In the genomic region with DNA sequence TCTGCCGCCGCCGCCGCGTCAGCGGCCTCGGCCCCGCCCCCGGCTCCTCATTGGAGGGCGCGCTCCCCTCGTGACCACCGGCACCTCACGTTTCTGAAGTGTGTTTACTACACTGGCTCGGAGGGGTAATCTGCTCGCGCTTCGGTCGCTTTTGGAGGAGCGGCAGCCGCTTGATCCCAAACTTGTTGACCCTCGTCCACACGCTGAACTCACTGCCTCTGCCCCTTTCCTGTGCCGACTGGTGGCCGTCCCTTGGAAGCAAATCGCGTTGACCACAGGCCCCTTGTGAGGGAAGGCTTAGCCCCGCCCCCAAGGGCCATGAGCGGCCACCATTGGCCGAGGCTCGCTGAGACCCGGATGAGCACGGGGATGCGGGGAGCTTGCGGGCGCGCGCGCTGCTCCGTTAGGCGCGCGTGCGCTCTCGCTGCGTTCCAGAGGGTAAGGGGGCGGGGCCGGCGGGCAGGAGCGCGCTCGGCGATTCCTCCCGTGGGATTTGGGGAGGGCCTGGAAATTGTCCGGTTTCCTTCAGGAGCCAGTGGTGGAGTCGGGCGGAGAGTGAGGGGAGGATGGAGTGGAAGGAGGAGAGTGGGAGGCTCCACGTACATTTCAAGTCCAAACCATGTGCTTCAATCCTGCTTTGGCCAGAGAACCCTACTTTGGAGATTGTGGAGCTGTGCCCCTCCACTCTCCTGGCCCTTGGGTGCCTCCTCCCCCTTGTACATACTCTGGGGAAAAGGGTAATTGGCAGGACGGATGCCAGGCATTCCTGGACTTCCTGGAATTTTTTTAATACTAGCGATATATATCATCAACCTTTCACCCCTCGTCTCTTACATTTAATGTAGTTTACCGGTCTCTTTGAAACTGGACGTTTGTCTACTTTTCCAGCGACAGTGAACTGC, we compare ENCODE assay signal across 1 cellular context.
TF ChIP-seq lines count a peak whose summit lies in the region.

A gene (minus strand): TSS at position 3 of the 902 bp plus-strand sequence. CDS start 588 bp downstream, outside the sequence.

TF ChIP-seq in HepG2, 621 proteins besides CTCF, POLR2A, EP300 and RAD21 (continued from another document and continues in another):
- TF ChIP-seq, protein P1, sequence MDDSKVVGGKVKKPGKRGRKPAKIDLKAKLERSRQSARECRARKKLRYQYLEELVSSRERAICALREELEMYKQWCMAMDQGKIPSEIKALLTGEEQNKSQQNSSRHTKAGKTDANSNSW (CRISPR knock-in tag; IDR thresholded peaks at IDR 0.05; ENCODE audit: borderline replicate concordance): no peak
- TF ChIP-seq, protein P2, sequence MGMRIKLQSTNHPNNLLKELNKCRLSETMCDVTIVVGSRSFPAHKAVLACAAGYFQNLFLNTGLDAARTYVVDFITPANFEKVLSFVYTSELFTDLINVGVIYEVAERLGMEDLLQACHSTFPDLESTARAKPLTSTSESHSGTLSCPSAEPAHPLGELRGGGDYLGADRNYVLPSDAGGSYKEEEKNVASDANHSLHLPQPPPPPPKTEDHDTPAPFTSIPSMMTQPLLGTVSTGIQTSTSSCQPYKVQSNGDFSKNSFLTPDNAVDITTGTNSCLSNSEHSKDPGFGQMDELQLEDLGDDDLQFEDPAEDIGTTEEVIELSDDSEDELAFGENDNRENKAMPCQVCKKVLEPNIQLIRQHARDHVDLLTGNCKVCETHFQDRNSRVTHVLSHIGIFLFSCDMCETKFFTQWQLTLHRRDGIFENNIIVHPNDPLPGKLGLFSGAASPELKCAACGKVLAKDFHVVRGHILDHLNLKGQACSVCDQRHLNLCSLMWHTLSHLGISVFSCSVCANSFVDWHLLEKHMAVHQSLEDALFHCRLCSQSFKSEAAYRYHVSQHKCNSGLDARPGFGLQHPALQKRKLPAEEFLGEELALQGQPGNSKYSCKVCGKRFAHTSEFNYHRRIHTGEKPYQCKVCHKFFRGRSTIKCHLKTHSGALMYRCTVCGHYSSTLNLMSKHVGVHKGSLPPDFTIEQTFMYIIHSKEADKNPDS (CRISPR knock-in tag; IDR thresholded peaks at IDR 0.05): no peak
- TF ChIP-seq MXI1 (IDR thresholded peaks at IDR 0.05; ENCODE audit: borderline replicate concordance, low read depth, low read length) (peak; percentile 8; the same call in 1 of the 3 replicates), ZC3H13 (CRISPR knock-in tag; IDR thresholded peaks at IDR 0.05) (no peak), SNAI1 (CRISPR knock-in tag; IDR thresholded peaks at IDR 0.05; ENCODE audit: borderline replicate concordance) (0 out of 2 replicates have a peak, but pooled peaks have one; percentile 29), ZFX (CRISPR knock-in tag; IDR thresholded peaks at IDR 0.05; ENCODE audit: low read depth) (peak; percentile 94), EED (CRISPR knock-in tag; IDR thresholded peaks at IDR 0.05) (0 out of 2 replicates have a peak, but pooled peaks have one; percentile 68), ZNF34 (CRISPR knock-in tag; IDR thresholded peaks at IDR 0.05; ENCODE audit: borderline replicate concordance) (no peak), ZNF790 (CRISPR knock-in tag; IDR thresholded peaks at IDR 0.05; ENCODE audit: borderline replicate concordance) (peak; percentile 39; the same call in 1 of the 2 replicates), ZNF841 (CRISPR knock-in tag; IDR thresholded peaks at IDR 0.05; ENCODE audit: borderline replicate concordance) (no peak), MAFG (CRISPR knock-in tag; IDR thresholded peaks at IDR 0.05) (no peak), MIXL1 (CRISPR knock-in tag; IDR thresholded peaks at IDR 0.05) (0 out of 2 replicates have a peak, but pooled peaks have one; percentile 22), ZBTB3 (CRISPR knock-in tag; IDR thresholded peaks at IDR 0.05; ENCODE audit: borderline replicate concordance, low read depth) (0 out of 2 replicates have a peak, but pooled peaks have one; percentile 55), ZNF10 (CRISPR knock-in tag; IDR thresholded peaks at IDR 0.05; ENCODE audit: borderline replicate concordance, low read depth) (no peak), ZNF343 (CRISPR knock-in tag; IDR thresholded peaks at IDR 0.05) (no peak), FOXK2 (IDR thresholded peaks at IDR 0.05) (peak; percentile 71), POLR2G (IDR thresholded peaks at IDR 0.05; ENCODE audit: low read depth, low read length) (peak; percentile 70), TRIM24 (CRISPR knock-in tag; IDR thresholded peaks at IDR 0.05) (no peak), KDM5A (IDR thresholded peaks at IDR 0.05; ENCODE audit: borderline replicate concordance, low read length) (peak; percentile 85), ZSCAN25 (CRISPR knock-in tag; IDR thresholded peaks at IDR 0.05) (no peak), ZNF138 (CRISPR knock-in tag; IDR thresholded peaks at IDR 0.05; ENCODE audit: low read depth) (no peak), ARNTL (CRISPR knock-in tag; IDR thresholded peaks at IDR 0.05) (peak; percentile 100), MYC (CRISPR knock-in tag; IDR thresholded peaks at IDR 0.05; ENCODE audit: borderline replicate concordance) (peak; percentile 73; the same call in 1 of the 2 replicates), ZFP37 (CRISPR knock-in tag; IDR thresholded peaks at IDR 0.05; ENCODE audit: borderline replicate concordance) (no peak), POLR2AphosphoS5 (IDR thresholded peaks at IDR 0.05; ENCODE audit: low read depth, low read length) (peak; percentile 67)
- TF ChIP-seq, protein P3, sequence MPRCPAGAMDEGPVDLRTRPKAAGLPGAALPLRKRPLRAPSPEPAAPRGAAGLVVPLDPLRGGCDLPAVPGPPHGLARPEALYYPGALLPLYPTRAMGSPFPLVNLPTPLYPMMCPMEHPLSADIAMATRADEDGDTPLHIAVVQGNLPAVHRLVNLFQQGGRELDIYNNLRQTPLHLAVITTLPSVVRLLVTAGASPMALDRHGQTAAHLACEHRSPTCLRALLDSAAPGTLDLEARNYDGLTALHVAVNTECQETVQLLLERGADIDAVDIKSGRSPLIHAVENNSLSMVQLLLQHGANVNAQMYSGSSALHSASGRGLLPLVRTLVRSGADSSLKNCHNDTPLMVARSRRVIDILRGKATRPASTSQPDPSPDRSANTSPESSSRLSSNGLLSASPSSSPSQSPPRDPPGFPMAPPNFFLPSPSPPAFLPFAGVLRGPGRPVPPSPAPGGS (CRISPR knock-in tag; IDR thresholded peaks at IDR 0.05): peak; percentile 51; the same call in 1 of the 2 replicates
- TF ChIP-seq, protein P4, sequence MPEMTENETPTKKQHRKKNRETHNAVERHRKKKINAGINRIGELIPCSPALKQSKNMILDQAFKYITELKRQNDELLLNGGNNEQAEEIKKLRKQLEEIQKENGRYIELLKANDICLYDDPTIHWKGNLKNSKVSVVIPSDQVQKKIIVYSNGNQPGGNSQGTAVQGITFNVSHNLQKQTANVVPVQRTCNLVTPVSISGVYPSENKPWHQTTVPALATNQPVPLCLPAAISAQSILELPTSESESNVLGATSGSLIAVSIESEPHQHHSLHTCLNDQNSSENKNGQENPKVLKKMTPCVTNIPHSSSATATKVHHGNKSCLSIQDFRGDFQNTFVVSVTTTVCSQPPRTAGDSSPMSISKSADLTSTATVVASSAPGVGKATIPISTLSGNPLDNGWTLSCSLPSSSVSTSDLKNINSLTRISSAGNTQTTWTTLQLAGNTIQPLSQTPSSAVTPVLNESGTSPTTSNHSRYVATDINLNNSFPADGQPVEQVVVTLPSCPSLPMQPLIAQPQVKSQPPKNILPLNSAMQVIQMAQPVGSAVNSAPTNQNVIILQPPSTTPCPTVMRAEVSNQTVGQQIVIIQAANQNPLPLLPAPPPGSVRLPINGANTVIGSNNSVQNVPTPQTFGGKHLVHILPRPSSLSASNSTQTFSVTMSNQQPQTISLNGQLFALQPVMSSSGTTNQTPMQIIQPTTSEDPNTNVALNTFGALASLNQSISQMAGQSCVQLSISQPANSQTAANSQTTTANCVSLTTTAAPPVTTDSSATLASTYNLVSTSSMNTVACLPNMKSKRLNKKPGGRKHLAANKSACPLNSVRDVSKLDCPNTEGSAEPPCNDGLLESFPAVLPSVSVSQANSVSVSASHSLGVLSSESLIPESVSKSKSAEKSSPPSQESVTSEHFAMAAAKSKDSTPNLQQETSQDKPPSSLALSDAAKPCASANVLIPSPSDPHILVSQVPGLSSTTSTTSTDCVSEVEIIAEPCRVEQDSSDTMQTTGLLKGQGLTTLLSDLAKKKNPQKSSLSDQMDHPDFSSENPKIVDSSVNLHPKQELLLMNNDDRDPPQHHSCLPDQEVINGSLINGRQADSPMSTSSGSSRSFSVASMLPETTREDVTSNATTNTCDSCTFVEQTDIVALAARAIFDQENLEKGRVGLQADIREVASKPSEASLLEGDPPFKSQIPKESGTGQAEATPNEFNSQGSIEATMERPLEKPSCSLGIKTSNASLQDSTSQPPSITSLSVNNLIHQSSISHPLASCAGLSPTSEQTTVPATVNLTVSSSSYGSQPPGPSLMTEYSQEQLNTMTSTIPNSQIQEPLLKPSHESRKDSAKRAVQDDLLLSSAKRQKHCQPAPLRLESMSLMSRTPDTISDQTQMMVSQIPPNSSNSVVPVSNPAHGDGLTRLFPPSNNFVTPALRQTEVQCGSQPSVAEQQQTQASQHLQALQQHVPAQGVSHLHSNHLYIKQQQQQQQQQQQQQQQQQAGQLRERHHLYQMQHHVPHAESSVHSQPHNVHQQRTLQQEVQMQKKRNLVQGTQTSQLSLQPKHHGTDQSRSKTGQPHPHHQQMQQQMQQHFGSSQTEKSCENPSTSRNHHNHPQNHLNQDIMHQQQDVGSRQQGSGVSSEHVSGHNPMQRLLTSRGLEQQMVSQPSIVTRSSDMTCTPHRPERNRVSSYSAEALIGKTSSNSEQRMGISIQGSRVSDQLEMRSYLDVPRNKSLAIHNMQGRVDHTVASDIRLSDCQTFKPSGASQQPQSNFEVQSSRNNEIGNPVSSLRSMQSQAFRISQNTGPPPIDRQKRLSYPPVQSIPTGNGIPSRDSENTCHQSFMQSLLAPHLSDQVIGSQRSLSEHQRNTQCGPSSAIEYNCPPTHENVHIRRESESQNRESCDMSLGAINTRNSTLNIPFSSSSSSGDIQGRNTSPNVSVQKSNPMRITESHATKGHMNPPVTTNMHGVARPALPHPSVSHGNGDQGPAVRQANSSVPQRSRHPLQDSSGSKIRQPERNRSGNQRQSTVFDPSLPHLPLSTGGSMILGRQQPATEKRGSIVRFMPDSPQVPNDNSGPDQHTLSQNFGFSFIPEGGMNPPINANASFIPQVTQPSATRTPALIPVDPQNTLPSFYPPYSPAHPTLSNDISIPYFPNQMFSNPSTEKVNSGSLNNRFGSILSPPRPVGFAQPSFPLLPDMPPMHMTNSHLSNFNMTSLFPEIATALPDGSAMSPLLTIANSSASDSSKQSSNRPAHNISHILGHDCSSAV (CRISPR knock-in tag; IDR thresholded peaks at IDR 0.05; ENCODE audit: borderline replicate concordance): no peak
- TF ChIP-seq, protein P5, sequence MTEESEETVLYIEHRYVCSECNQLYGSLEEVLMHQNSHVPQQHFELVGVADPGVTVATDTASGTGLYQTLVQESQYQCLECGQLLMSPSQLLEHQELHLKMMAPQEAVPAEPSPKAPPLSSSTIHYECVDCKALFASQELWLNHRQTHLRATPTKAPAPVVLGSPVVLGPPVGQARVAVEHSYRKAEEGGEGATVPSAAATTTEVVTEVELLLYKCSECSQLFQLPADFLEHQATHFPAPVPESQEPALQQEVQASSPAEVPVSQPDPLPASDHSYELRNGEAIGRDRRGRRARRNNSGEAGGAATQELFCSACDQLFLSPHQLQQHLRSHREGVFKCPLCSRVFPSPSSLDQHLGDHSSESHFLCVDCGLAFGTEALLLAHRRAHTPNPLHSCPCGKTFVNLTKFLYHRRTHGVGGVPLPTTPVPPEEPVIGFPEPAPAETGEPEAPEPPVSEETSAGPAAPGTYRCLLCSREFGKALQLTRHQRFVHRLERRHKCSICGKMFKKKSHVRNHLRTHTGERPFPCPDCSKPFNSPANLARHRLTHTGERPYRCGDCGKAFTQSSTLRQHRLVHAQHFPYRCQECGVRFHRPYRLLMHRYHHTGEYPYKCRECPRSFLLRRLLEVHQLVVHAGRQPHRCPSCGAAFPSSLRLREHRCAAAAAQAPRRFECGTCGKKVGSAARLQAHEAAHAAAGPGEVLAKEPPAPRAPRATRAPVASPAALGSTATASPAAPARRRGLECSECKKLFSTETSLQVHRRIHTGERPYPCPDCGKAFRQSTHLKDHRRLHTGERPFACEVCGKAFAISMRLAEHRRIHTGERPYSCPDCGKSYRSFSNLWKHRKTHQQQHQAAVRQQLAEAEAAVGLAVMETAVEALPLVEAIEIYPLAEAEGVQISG (CRISPR knock-in tag; IDR thresholded peaks at IDR 0.05): peak; percentile 58
- TF ChIP-seq, protein P6, sequence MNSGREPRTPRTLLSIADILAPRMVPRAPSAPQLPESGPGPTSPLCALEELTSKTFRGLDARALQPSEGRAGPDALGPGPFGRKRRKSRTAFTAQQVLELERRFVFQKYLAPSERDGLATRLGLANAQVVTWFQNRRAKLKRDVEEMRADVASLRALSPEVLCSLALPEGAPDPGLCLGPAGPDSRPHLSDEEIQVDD (CRISPR knock-in tag; IDR thresholded peaks at IDR 0.05; ENCODE audit: borderline replicate concordance): no peak
- TF ChIP-seq, protein P7, sequence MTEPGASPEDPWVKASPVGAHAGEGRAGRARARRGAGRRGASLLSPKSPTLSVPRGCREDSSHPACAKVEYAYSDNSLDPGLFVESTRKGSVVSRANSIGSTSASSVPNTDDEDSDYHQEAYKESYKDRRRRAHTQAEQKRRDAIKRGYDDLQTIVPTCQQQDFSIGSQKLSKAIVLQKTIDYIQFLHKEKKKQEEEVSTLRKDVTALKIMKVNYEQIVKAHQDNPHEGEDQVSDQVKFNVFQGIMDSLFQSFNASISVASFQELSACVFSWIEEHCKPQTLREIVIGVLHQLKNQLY (CRISPR knock-in tag; IDR thresholded peaks at IDR 0.05): peak; percentile 52; the same call in 1 of the 2 replicates
- TF ChIP-seq, protein P8, sequence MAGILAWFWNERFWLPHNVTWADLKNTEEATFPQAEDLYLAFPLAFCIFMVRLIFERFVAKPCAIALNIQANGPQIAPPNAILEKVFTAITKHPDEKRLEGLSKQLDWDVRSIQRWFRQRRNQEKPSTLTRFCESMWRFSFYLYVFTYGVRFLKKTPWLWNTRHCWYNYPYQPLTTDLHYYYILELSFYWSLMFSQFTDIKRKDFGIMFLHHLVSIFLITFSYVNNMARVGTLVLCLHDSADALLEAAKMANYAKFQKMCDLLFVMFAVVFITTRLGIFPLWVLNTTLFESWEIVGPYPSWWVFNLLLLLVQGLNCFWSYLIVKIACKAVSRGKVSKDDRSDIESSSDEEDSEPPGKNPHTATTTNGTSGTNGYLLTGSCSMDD (CRISPR knock-in tag; IDR thresholded peaks at IDR 0.05): 0 out of 2 replicates have a peak, but pooled peaks have one; percentile 18
- TF ChIP-seq, protein P9, sequence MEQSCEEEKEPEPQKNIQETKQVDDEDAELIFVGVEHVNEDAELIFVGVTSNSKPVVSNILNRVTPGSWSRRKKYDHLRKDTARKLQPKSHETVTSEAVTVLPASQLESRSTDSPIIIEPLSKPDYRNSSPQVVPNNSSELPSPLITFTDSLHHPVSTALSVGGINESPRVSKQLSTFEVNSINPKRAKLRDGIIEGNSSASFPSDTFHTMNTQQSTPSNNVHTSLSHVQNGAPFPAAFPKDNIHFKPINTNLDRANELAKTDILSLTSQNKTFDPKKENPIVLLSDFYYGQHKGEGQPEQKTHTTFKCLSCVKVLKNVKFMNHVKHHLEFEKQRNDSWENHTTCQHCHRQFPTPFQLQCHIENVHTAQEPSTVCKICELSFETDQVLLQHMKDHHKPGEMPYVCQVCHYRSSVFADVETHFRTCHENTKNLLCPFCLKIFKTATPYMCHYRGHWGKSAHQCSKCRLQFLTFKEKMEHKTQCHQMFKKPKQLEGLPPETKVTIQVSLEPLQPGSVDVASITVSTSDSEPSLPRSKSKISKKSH (CRISPR knock-in tag; IDR thresholded peaks at IDR 0.05; ENCODE audit: borderline replicate concordance): peak; percentile 85; the same call in 1 of the 2 replicates
